16 cellular contexts compared by ENCODE assay signal in the genomic region with DNA sequence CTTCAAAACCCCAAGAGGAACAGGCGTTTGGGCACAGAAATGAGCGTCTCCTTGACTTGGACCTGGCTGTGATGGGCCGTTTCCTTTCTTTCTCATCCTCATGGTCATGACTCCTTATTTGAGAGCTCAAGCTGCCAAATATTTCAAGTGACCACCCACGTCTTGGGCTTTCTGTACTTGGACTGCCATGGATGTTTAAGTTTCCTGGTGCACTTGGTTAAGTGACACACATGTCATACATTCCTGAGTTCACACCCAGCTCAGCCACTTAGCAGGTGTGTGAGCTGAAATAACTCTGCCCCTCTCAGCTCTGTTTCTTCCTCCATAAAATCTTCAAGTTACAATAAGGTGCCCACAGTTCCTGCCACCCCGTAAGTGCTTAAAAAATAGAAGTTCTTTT.
DNase-seq lines count a peak whose midpoint lies in the region; ATAC-seq and TF ChIP-seq lines count a peak whose summit lies in the region.
"Had no signal": no experiment of that assay in that cellular context is flagged by ENCODE, and none has a peak within 500 bp of the region (broad histone marks: within the 10 kb centered on the region; RNA-seq: fewer than 3 reads in every experiment).

No MANE protein-coding gene starts in this region.

- peaks cover 65% of the 10 kb centered on the region for H3K4me1 Mint-ChIP-seq in activated T-helper 2 cell treated with anti-CD3 and anti-CD28 coated beads, Interferon-gamma antibody, Interleukin-2, Interleukin-4, amounts not matched to agents 10 μg/mL and 5 μg/mL and 100 μg/mL, durations not matched to agents 14 hours and 24 hours and 36 hours (ENCODE audit: low read depth)
- H3K4me1 Mint-ChIP-seq in stimulated activated naive B cell treated with anti-CD40 and anti-IgM and Interleukin-4, amounts not matched to agents 10 μg/mL and 1 μg/mL and 100 μg/mL, for 72 hours: peaks cover 18 to 40% of the 10 kb centered on the region in 2 donors

- peaks cover 76% of the 10 kb centered on the region for H3K36me3 Mint-ChIP-seq in activated T-helper 2 cell treated with anti-CD3 and anti-CD28 coated beads, Interferon-gamma antibody, Interleukin-2, Interleukin-4, amounts not matched to agents 10 μg/mL and 5 μg/mL and 100 μg/mL, durations not matched to agents 14 hours and 24 hours and 36 hours (ENCODE audit: low read depth)
- H3K36me3 Mint-ChIP-seq in stimulated activated naive B cell treated with anti-CD40 and anti-IgM and Interleukin-4, amounts not matched to agents 10 μg/mL and 1 μg/mL and 100 μg/mL, for 72 hours: peaks cover 67 to 72% of the 10 kb centered on the region in 2 donors

- H3K9me3 Mint-ChIP-seq in activated T-helper 2 cell treated with anti-CD3 and anti-CD28 coated beads, Interferon-gamma antibody, Interleukin-2, Interleukin-4, amounts not matched to agents 10 μg/mL and 5 μg/mL and 100 μg/mL, durations not matched to agents 14 hours and 24 hours and 36 hours: no peaks in the 10 kb centered on the region
- no peaks in the 10 kb centered on the region for H3K9me3 Mint-ChIP-seq in stimulated activated naive B cell treated with anti-CD40 and anti-IgM and Interleukin-4, amounts not matched to agents 10 μg/mL and 1 μg/mL and 100 μg/mL, for 72 hours
- H3K9me3 Mint-ChIP-seq: CD8-positive, alpha-beta memory T cell; GM23338 had no signal

- peak overlapping the region; percentile 16 for H3K27ac Mint-ChIP-seq in activated T-helper 2 cell treated with anti-CD3 and anti-CD28 coated beads, Interferon-gamma antibody, Interleukin-2, Interleukin-4, amounts not matched to agents 10 μg/mL and 5 μg/mL and 100 μg/mL, durations not matched to agents 14 hours and 24 hours and 36 hours
- peak overlapping the region; percentile 51 for H3K27ac Mint-ChIP-seq in stimulated activated naive B cell treated with anti-CD40 and anti-IgM and Interleukin-4, amounts not matched to agents 10 μg/mL and 1 μg/mL and 100 μg/mL, for 72 hours
- H3K27ac Mint-ChIP-seq: CD8-positive, alpha-beta memory T cell; GM23338 had no signal

- ATAC-seq in stimulated activated naive B cell treated with anti-CD40 and anti-IgM and Interleukin-4, amounts not matched to agents 10 μg/mL and 1 μg/mL and 100 μg/mL, for 72 hours (replicated peaks): no peak
- ATAC-seq in HG02623 (IDR thresholded peaks at IDR 0.05; ENCODE audit: unreplicated experiment) (no peak), HG02571 (IDR thresholded peaks at IDR 0.05; ENCODE audit: unreplicated experiment) (no peak)
- ATAC-seq: GM23338 had no signal

- no peak for DNase-seq in activated T-helper 2 cell treated with anti-CD3 and anti-CD28 coated beads, Interferon-gamma antibody, Interleukin-2, Interleukin-4, amounts not matched to agents 10 μg/mL and 5 μg/mL and 100 μg/mL, durations not matched to agents 14 hours and 24 hours and 36 hours (ENCODE audit: low spot score)
- peak; percentile 30 for DNase-seq in mesenteric fat pad (ENCODE audit: low spot score)
- DNase-seq in stimulated activated naive B cell treated with anti-CD40 and anti-IgM and Interleukin-4, amounts not matched to agents 10 μg/mL and 1 μg/mL and 100 μg/mL, for 72 hours: no peak
- DNase-seq in AG20443 (ENCODE audit: low spot score): no peak
- no peak for DNase-seq in activated CD4-positive, alpha-beta T cell treated with anti-CD3 and anti-CD28 coated beads, Interleukin-2, amount 50 U/mL, for 1 hour
- DNase-seq: ACHN; CD8-positive, alpha-beta memory T cell; DMS 273 treated with DMSO at 0.1 percent for 48 hours; MM.1S; NCI-H1105; NCI-H1694 treated with DMSO at 0.1 percent for 48 hours; NCI-H774 had no signal

- TF ChIP-seq RAD21 in Ishikawa (IDR thresholded peaks at IDR 0.05; ENCODE audit: low read depth): no peak

- TF ChIP-seq EP300 in Ishikawa (IDR thresholded peaks at IDR 0.05; ENCODE audit: borderline replicate concordance): no peak

- no peak overlapping the region for H3K4me3 Mint-ChIP-seq in activated T-helper 2 cell treated with anti-CD3 and anti-CD28 coated beads, Interferon-gamma antibody, Interleukin-2, Interleukin-4, amounts not matched to agents 10 μg/mL and 5 μg/mL and 100 μg/mL, durations not matched to agents 14 hours and 24 hours and 36 hours (ENCODE audit: low read depth)
- H3K4me3 Mint-ChIP-seq in stimulated activated naive B cell treated with anti-CD40 and anti-IgM and Interleukin-4, amounts not matched to agents 10 μg/mL and 1 μg/mL and 100 μg/mL, for 72 hours: no peak overlapping the region
- H3K4me3 Mint-ChIP-seq: CD8-positive, alpha-beta memory T cell; GM23338 had no signal

- intact Hi-C loops in activated T-helper 2 cell treated with anti-CD3 and anti-CD28 coated beads, Interferon-gamma antibody, Interleukin-2, Interleukin-4, amounts not matched to agents 10 μg/mL and 5 μg/mL and 100 μg/mL, durations not matched to agents 14 hours and 24 hours and 36 hours (cut with micrococcal nuclease): no loop called here

- H3K27me3 Mint-ChIP-seq in activated T-helper 2 cell treated with anti-CD3 and anti-CD28 coated beads, Interferon-gamma antibody, Interleukin-2, Interleukin-4, amounts not matched to agents 10 μg/mL and 5 μg/mL and 100 μg/mL, durations not matched to agents 14 hours and 24 hours and 36 hours (ENCODE audit: low read depth): no peaks in the 10 kb centered on the region
- H3K27me3 Mint-ChIP-seq in stimulated activated naive B cell treated with anti-CD40 and anti-IgM and Interleukin-4, amounts not matched to agents 10 μg/mL and 1 μg/mL and 100 μg/mL, for 72 hours: no peaks in the 10 kb centered on the region
- H3K27me3 Mint-ChIP-seq: CD8-positive, alpha-beta memory T cell had no signal

TF ChIP-seq in Ishikawa, 13 proteins besides CTCF, POLR2A, EP300 and RAD21:
- TF ChIP-seq TAF1 (IDR thresholded peaks at IDR 0.05; ENCODE audit: low read depth) (no peak), CEBPB (IDR thresholded peaks at IDR 0.05) (no peak), TEAD4 (IDR thresholded peaks at IDR 0.05) (0 out of 2 replicates have a peak, but pooled peaks have one; percentile 16)
